In the genomic region with DNA sequence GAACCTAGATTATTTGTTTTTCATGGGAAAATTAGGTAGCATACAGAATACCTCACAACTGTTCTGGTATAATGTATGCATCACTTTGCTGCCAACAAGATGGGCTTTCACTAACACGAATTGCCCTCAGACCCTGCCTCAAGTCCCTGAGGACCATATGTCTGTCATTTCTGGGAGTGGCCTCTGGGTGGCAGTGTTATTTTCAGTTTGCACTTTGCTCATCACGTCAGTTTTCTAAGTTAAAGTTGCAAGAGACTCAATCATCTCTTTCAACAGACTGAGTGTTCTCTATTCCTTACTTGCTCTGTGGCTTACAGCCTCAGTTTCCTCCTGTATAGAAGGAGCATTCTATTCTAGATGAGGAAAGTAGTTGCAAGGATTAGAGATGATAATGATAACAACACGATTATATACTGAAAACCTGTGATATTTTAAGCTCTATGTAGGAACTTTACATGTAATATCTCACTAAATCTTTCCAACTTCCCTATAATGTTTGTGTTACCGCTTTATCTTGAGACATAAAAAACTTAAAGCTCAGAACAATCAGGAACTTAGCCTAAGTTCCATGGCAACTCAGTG, we compare ENCODE assay signal across 8 cellular contexts.
DNase-seq lines count a peak whose midpoint lies in the region; ATAC-seq lines count a peak whose summit lies in the region.

No MANE protein-coding gene starts in this region.

- peak; percentile 64 for ATAC-seq in HG02840 (IDR thresholded peaks at IDR 0.05; ENCODE audit: low FRiP score, unreplicated experiment)

- DNase-seq in NCI-H2081 (lab: John Stamatoyannopoulos, UW) (peak; percentile 26 to 47), NCI-H2081 treated with DMSO at 0.1 percent for 48 hours (lab: John Stamatoyannopoulos, UW) (no peak), NCI-H2171 treated with DMSO at 0.1 percent for 48 hours (lab: John Stamatoyannopoulos, UW) (peak; percentile 33), left kidney (ENCODE audit: low read depth, low spot score) (peak; percentile 81)
- DNase-seq in activated CD4-positive, CD25-positive, alpha-beta regulatory T cell treated with anti-CD3 and anti-CD28 coated beads, Interleukin-2, amount 50 U/mL, for 16 hours (ENCODE audit: low read depth, low spot score): peak; percentile 21
- DNase-seq in central memory CD4-positive, alpha-beta T cell: peak; percentile 22
- peak; percentile 13 to 45 (median 14) for DNase-seq in stimulated activated CD4-positive, alpha-beta T cell treated with anti-CD3 and anti-CD28 coated beads, TNF-alpha, amount 100 ng/mL, for 48 hours (ENCODE audit: low read depth in 3 of 3)
